10 cellular contexts compared by ENCODE assay signal in the genomic region with DNA sequence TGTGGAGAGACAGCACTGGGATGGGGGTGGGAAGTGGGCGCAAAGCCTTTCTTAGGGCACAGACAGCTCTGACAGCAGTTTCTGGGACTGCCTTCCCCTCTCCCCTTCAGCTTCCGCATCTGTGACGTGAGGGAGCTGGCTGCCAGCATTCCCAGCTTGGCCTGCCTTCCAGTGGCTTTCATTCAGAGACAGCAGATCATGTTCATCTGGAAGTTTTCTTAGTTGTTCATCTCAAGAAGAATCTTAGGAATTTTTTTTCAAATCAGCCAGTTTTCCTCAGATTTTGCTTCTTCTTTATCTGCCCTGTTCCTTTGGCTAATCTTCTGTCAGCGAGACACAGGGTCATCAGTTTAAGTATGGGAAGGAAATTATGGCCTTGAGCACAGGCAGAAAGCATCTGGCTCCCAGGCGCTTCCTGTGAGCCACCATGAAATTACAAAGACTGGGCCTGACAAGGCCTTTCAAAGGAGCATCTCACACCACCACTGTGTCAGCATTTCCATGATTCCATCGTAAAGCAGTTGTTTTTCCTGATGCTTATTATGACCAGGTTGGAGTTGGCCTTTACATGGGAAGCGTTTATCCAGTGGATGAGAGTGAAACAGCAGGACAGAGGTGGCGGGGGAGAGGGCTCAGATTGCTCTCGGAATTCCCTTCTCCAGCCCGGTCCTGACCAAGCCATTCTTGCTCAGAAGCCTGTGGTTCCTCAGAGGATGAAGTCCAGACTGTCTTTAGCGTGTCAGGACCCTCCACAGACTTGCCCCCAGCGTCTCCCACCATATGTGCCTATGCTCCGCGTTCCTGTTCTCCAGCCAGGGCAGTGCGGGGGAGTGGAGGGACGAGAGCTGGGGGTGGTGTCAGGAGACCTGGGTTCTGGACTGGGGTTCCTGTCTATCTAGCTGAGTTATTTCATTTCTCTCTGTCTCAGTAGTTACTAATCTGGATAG. TPM values are rescaled to one million over a fixed set of nuclear protein-coding genes. Genes with fewer than 3 reads are reported as not detected.
DNase-seq lines count a peak whose midpoint lies in the region; ATAC-seq, FAIRE-seq and TF ChIP-seq lines count a peak whose summit lies in the region.
"Had no signal": no experiment of that assay in that cellular context is flagged by ENCODE, and none has a peak within 500 bp of the region (broad histone marks: within the 10 kb centered on the region; RNA-seq: fewer than 3 reads in every experiment).

No MANE protein-coding gene starts in this region.

- H3K36me3 ChIP-seq in A673 (ENCODE audit: insufficient read depth, low read length, poor library complexity, severe bottlenecking) (no peaks in the 10 kb centered on the region), endothelial cell of umbilical vein (ENCODE audit: control insufficient read depth in 2 of 2, extremely low read depth in 1 of 2, insufficient read depth in 2 of 2, low read length in 2 of 2) (no peaks in the 10 kb centered on the region)

- dilution Hi-C loops in endothelial cell of umbilical vein (cut with MboI; ENCODE audit: extremely low pct_ligation_motif_present, low sequenced_read_pairs): no loop called here

- no peak overlapping the region for H2AFZ ChIP-seq in endothelial cell of umbilical vein (ENCODE audit: low read depth, low read length)

- FAIRE-seq in endothelial cell of umbilical vein (lab: Jason Lieb, UNC): peak; percentile 48

- peaks cover 34% of the 10 kb centered on the region for H3K79me2 ChIP-seq in endothelial cell of umbilical vein (ENCODE audit: control insufficient read depth, insufficient read depth, low read length)

- H3K4me3 ChIP-seq in A673 (ENCODE audit: low read depth, low read length, poor library complexity, severe bottlenecking): no peak overlapping the region
- no peak overlapping the region for H3K4me3 ChIP-seq in endothelial cell of umbilical vein (replicated peaks in 1 of 3; ENCODE audit: insufficient read depth in 1 of 3, low read depth in 1 of 3, low read length in 3 of 3)

- H3K9me3 ChIP-seq in A673 (ENCODE audit: low read depth, low read length, poor library complexity, severe bottlenecking) (no peaks in the 10 kb centered on the region), endothelial cell of umbilical vein (replicated peaks; ENCODE audit: control insufficient read depth, insufficient read depth, low read length) (no peaks in the 10 kb centered on the region)

- peaks cover 8% of the 10 kb centered on the region for H4K20me1 ChIP-seq in endothelial cell of umbilical vein (replicated peaks; ENCODE audit: control insufficient read depth, extremely low read depth, insufficient read depth, low read length)

- peak overlapping the region; percentile 37 for H3K4me2 ChIP-seq in endothelial cell of umbilical vein (ENCODE audit: insufficient read depth, low read length)

- peak overlapping the region; percentile 45 for H3K27ac ChIP-seq in A673 (ENCODE audit: low read depth, low read length, poor library complexity, severe bottlenecking)
- peak overlapping the region; percentile 27 for H3K27ac ChIP-seq in endothelial cell of umbilical vein (ENCODE audit: insufficient read depth, low read depth, low read length)

- no peak overlapping the region for H3K9ac ChIP-seq in endothelial cell of umbilical vein (replicated peaks; ENCODE audit: extremely low read depth, insufficient read depth, low read length)

- intact Hi-C loops in A673 (cut with micrococcal nuclease; ENCODE audit: unreplicated experiment) (no loop called here), endothelial cell of umbilical vein (cut with micrococcal nuclease) (loop anchor here (2.0 kb wide), 1 partner anchor 42 kb away; no protein-coding TSS in a partner anchor)

- peaks cover 39% of the 10 kb centered on the region for H3K4me1 ChIP-seq in A673 (ENCODE audit: insufficient read depth, low read length, poor library complexity, severe bottlenecking)
- peaks cover 30% of the 10 kb centered on the region for H3K4me1 ChIP-seq in endothelial cell of umbilical vein (ENCODE audit: control insufficient read depth, extremely low read depth, insufficient read depth, low read length)

- POLR2A ChIA-PET in A673 (lab: Charles Lee; ENCODE audit: low non-redundant PET) (no interaction called here), endothelial cell of umbilical vein (lab: Charles Lee) (no interaction called here)

- CTCF ChIA-PET in A673 (lab: Charles Lee): no interaction called here
- CTCF ChIA-PET in endothelial cell of umbilical vein (lab: Charles Lee): interaction anchor here (1.1 to 3.4 kb wide), 4 partner anchors 9 to 87 kb away, joined by 3 to 10 read pairs (median 8); no protein-coding TSS in a partner anchor

- no peak for TF ChIP-seq CTCF in A673 (conservative IDR thresholded peaks at IDR 0.05; ENCODE audit: low read depth, low read length)
- no peak for TF ChIP-seq CTCF in endothelial cell of umbilical vein (IDR thresholded peaks at IDR 0.05; ENCODE audit: extremely low read depth in 1 of 2, insufficient read depth in 1 of 2, low read depth in 1 of 2, low read length in 2 of 2)

- H3K27me3 ChIP-seq in A673 (replicated peaks; ENCODE audit: insufficient read depth, low read depth, low read length, poor library complexity) (no peaks in the 10 kb centered on the region), endothelial cell of umbilical vein (ENCODE audit: control insufficient read depth in 2 of 2, insufficient read depth in 2 of 2, low read length in 2 of 2) (no peaks in the 10 kb centered on the region)

- no peak for DNase-seq in A673 (ENCODE audit: low spot score)
- DNase-seq in NCI-H2227 (lab: John Stamatoyannopoulos, UW; ENCODE audit: unreplicated experiment): peak; percentile 52
- peak; percentile 49 for DNase-seq in endothelial cell of umbilical vein (ENCODE audit: low read depth, low spot score)
- peak; percentile 57 to 60 for DNase-seq in lung microvascular endothelial cell (ENCODE audit: low read depth in 2 of 2)
- no peak for DNase-seq in superior temporal gyrus (ENCODE audit: extremely low spot score)
- DNase-seq in NCI-H1694 (lab: John Stamatoyannopoulos, UW): no peak
- no peak for DNase-seq in SHP77 (lab: John Stamatoyannopoulos, UW)
- DNase-seq: C1 segment of cervical spinal cord, NCI-H146 had no signal

- BruUV-seq in A673 (replicated peaks; lab: Mats Ljungman, UMichigan) (no TSS peak), endothelial cell of umbilical vein (replicated peaks; lab: Mats Ljungman, UMichigan) (no TSS peak)

- TF ChIP-seq POLR2A in endothelial cell of umbilical vein (IDR thresholded peaks at IDR 0.05; ENCODE audit: low read depth, low read length): no peak

- H3K9me1 ChIP-seq in endothelial cell of umbilical vein (replicated peaks; ENCODE audit: control insufficient read depth, extremely low read depth, insufficient read depth, low read length): no peaks in the 10 kb centered on the region

- no peak for ATAC-seq in HG03196 (IDR thresholded peaks at IDR 0.05; ENCODE audit: unreplicated experiment)

TF ChIP-seq in endothelial cell of umbilical vein, 7 proteins besides CTCF, POLR2A, EP300 and RAD21:
- no peak for TF ChIP-seq FOS (IDR thresholded peaks at IDR 0.05; ENCODE audit: borderline replicate concordance, insufficient read depth, low read length)
- TF ChIP-seq JUN (IDR thresholded peaks at IDR 0.05; ENCODE audit: borderline replicate concordance, insufficient read depth, insufficient read length, low read depth): no peak
- peak; percentile 33 for TF ChIP-seq GATA2 (IDR thresholded peaks at IDR 0.05; ENCODE audit: insufficient read depth, insufficient read length, low read depth, low read length)
- no peak for TF ChIP-seq EZH2 (IDR thresholded peaks at IDR 0.05; ENCODE audit: borderline replicate concordance, low read depth, low read length, severe bottlenecking)
- TF ChIP-seq POLR2AphosphoS5 (IDR thresholded peaks at IDR 0.05; ENCODE audit: insufficient read depth, low read depth, low read length): no peak
- TF ChIP-seq, protein P1, sequence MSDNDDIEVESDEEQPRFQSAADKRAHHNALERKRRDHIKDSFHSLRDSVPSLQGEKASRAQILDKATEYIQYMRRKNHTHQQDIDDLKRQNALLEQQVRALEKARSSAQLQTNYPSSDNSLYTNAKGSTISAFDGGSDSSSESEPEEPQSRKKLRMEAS (IDR thresholded peaks at IDR 0.05; ENCODE audit: insufficient read depth, insufficient read length): no peak
- no peak for TF ChIP-seq MYC (IDR thresholded peaks at IDR 0.05; ENCODE audit: low read depth, low read length)

RNA-seq across cellular contexts. Expression of a gene that starts 43.6 kb away (rescaled TPM):
- 76.5 and 76.7 TPM in 2 replicates for total RNA-seq in A673 (2021)
- total RNA-seq in endothelial cell of umbilical vein: 47.3 and 51.3 TPM in 2 replicates
- polyA plus RNA-seq in endothelial cell of umbilical vein: 25.7 and 28.3 TPM in 2 replicates
- polyA plus RNA-seq in endothelial cell of umbilical vein (2011; cell fraction: cytosol; rRNA removed): 19.6 and 20.2 TPM in 2 replicates
- polyA plus RNA-seq in endothelial cell of umbilical vein (2011; cell fraction: nucleus; rRNA removed): 29.7 and 30.7 TPM in 2 replicates
- 25.8 and 31.7 TPM in 2 replicates for polyA plus RNA-seq in endothelial cell of umbilical vein (2012)
- 35.8 and 45.8 TPM in 2 replicates for polyA minus RNA-seq in endothelial cell of umbilical vein
- polyA minus RNA-seq in endothelial cell of umbilical vein (2011; cell fraction: cytosol; rRNA and poly(A)+ RNA removed): 20.1 TPM
- polyA minus RNA-seq in endothelial cell of umbilical vein (2011; cell fraction: nucleus; rRNA and poly(A)+ RNA removed): 53.1 and 57.3 TPM in 2 replicates
- total RNA-seq in lung microvascular endothelial cell: 15.3 and 16.5 TPM in 2 replicates

RNA-seq across cellular contexts. Expression of a gene that starts 53.7 kb away (rescaled TPM):
- total RNA-seq in A673 (2021): 226 and 241 TPM in 2 replicates
- 279 and 313 TPM in 2 replicates for total RNA-seq in endothelial cell of umbilical vein
- 376 and 417 TPM in 2 replicates for polyA plus RNA-seq in endothelial cell of umbilical vein
- 283 and 300 TPM in 2 replicates for polyA plus RNA-seq in endothelial cell of umbilical vein (2011; cell fraction: cytosol; rRNA removed)
- polyA plus RNA-seq in endothelial cell of umbilical vein (2011; cell fraction: nucleus; rRNA removed): 93.6 and 108 TPM in 2 replicates
- polyA plus RNA-seq in endothelial cell of umbilical vein (2012): 320 and 378 TPM in 2 replicates
- polyA minus RNA-seq in endothelial cell of umbilical vein: 115 and 153 TPM in 2 replicates
- polyA minus RNA-seq in endothelial cell of umbilical vein (2011; cell fraction: cytosol; rRNA and poly(A)+ RNA removed): 93.2 TPM
- polyA minus RNA-seq in endothelial cell of umbilical vein (2011; cell fraction: nucleus; rRNA and poly(A)+ RNA removed): 22.7 and 27.2 TPM in 2 replicates
- 108 and 173 TPM in 2 replicates for total RNA-seq in lung microvascular endothelial cell

Comparison
In these comparisons a context has a peak if more than half of its experiments do, and no peak if none do; other contexts are left out.
1. DNase-seq: peak in NCI-H2227 (single experiment), endothelial cell of umbilical vein (single experiment) and lung microvascular endothelial cell (2 of 2); none in A673 (single experiment), superior temporal gyrus (single experiment), NCI-H1694 (single experiment) and SHP77 (0 of 2).